In the genomic region with DNA sequence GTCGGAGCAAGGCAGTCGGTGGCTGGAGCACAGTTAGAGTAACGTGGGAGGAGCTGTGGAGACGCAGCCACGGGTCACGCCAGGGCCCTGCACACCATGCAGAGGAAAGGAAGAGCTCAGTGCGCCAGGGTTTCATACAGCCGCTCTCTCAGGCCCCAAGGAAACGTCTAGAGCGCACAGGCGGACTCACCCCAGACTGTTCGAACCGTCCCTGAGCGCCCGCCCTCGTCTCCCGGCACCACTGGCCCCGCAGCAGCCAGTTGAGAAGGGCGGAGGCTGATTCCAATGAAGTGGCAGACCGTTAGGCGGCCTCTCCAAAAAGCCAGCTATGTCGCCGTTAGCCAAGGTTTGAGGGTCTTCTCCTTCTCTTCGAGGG, we compare ENCODE assay signal across 8 cellular contexts. TPM values are rescaled to one million over a fixed set of nuclear protein-coding genes. Genes with fewer than 3 reads are reported as not detected.
DNase-seq lines count a peak whose midpoint lies in the region; ATAC-seq and TF ChIP-seq lines count a peak whose summit lies in the region.

No MANE protein-coding gene starts in this region.

- H3K4me1 ChIP-seq in heart left ventricle (peaks cover 0 to 27% (median 5%) of the 10 kb centered on the region in 12 donors), psoas muscle (peaks cover 8% of the 10 kb centered on the region)

- H3K27me3 ChIP-seq in heart left ventricle: no peaks in the 10 kb centered on the region
- no peaks in the 10 kb centered on the region for H3K27me3 ChIP-seq in psoas muscle (ENCODE audit: insufficient read depth in 3 of 3, low read length in 2 of 3)

- peak overlapping the region in 11 of 12 donors; percentile 56 to 95 (median 80) for H3K4me3 ChIP-seq in heart left ventricle
- peak overlapping the region; percentile 88 for H3K4me3 ChIP-seq in psoas muscle

- H3K4me1 Mint-ChIP-seq in HFFc6 (ENCODE audit: low read depth): peaks cover 35% of the 10 kb centered on the region
- peaks cover 44% of the 10 kb centered on the region for H3K4me1 Mint-ChIP-seq in activated naive CD4-positive, alpha-beta T cell treated with anti-CD3 and anti-CD28 coated beads, Interleukin-2, amount 10 ng/mL, durations not matched to agents 7 days and 5 days

- no peaks in the 10 kb centered on the region for H3K9me3 Mint-ChIP-seq in HFFc6
- H3K9me3 Mint-ChIP-seq in activated naive CD4-positive, alpha-beta T cell treated with anti-CD3 and anti-CD28 coated beads, Interleukin-2, amount 10 ng/mL, durations not matched to agents 7 days and 5 days: no peaks in the 10 kb centered on the region

- WGBS in heart left ventricle, 4 donors: 19 to 45% (median 20%) methylated on average over 12 to 24 of the region's 24 CpGs
- WGBS in psoas muscle, 3 donors: 27 to 41% (median 34%) methylated on average over 23 to 24 of the region's 24 CpGs

- H3K4me3 Mint-ChIP-seq in HFFc6: peak overlapping the region; percentile 89
- peak overlapping the region; percentile 91 for H3K4me3 Mint-ChIP-seq in activated naive CD4-positive, alpha-beta T cell treated with anti-CD3 and anti-CD28 coated beads, Interleukin-2, amount 10 ng/mL, durations not matched to agents 7 days and 5 days

- TF ChIP-seq CTCF in HFFc6 (IDR thresholded peaks at IDR 0.05) (no peak), heart left ventricle (IDR thresholded peaks at IDR 0.05) (no peak), psoas muscle (IDR thresholded peaks at IDR 0.05) (no peak)

- no peaks in the 10 kb centered on the region; the same call in 1 of the 2 replicates for H3K27me3 Mint-ChIP-seq in HFFc6 (ENCODE audit: insufficient read depth)
- peaks cover 14% of the 10 kb centered on the region for H3K27me3 Mint-ChIP-seq in activated naive CD4-positive, alpha-beta T cell treated with anti-CD3 and anti-CD28 coated beads, Interleukin-2, amount 10 ng/mL, durations not matched to agents 7 days and 5 days

- no peaks in the 10 kb centered on the region for H3K9me3 ChIP-seq in heart left ventricle
- H3K9me3 ChIP-seq in psoas muscle: no peaks in the 10 kb centered on the region

- intact Hi-C loops in heart left ventricle (cut with DNase I) (loop anchor here in 3 of 10 donors (5.0 to 10.0 kb wide), 3 partner anchors 260 to 462 kb away; a partner anchor contains a TSS), psoas muscle (cut with DNase I) (loop anchor here in 1 of 2 donors (5.0 to 10.0 kb wide), 2 partner anchors 260 to 322 kb away; a partner anchor contains a TSS)

- DNase-seq in HFFc6 (no peak), NCI-H2029 (lab: John Stamatoyannopoulos, UW) (peak; percentile 53), heart left ventricle (peak; percentile 30 to 73 (median 56)), psoas muscle (peak; percentile 47 to 72), KBM-7 (no peak), mesenteric fat pad (ENCODE audit: low spot score) (no peak)
- peak; percentile 73 for DNase-seq in activated naive CD4-positive, alpha-beta T cell treated with anti-CD3 and anti-CD28 coated beads, Interleukin-2, amount 10 ng/mL, durations not matched to agents 7 days and 5 days

- peak; percentile 36 for ATAC-seq in GM18498 (IDR thresholded peaks at IDR 0.05; ENCODE audit: unreplicated experiment)
- peak; percentile 47 to 54 (median 48) for ATAC-seq in heart left ventricle
- peak; percentile 11 to 43 (median 25) for ATAC-seq in psoas muscle

- no peak for TF ChIP-seq POLR2A in heart left ventricle (IDR thresholded peaks at IDR 0.05)

- H3K27ac Mint-ChIP-seq in HFFc6: peak overlapping the region; percentile 95
- peak overlapping the region; percentile 98 for H3K27ac Mint-ChIP-seq in activated naive CD4-positive, alpha-beta T cell treated with anti-CD3 and anti-CD28 coated beads, Interleukin-2, amount 10 ng/mL, durations not matched to agents 7 days and 5 days

- in situ Hi-C loops in KBM-7 (cut with MboI; ENCODE audit: low pct_unique_long_range_greater_than_20kb, low sequenced_read_pairs): no loop called here

- H3K27ac ChIP-seq in heart left ventricle (peak overlapping the region in 11 of 12 donors; percentile 80 to 98 (median 94)), psoas muscle (peak overlapping the region; percentile 93)

- peaks cover 0 to 5% (median under 1%) of the 10 kb centered on the region in 9 donors for H3K36me3 ChIP-seq in heart left ventricle
- H3K36me3 ChIP-seq in psoas muscle (ENCODE audit: insufficient read depth in 1 of 2, low read depth in 1 of 2): peaks cover 0 to 6% of the 10 kb centered on the region in 2 donors

- CTCF ChIA-PET in activated naive CD4-positive, alpha-beta T cell treated with anti-CD3 and anti-CD28 coated beads, Interleukin-2, amount 10 ng/mL, durations not matched to agents 7 days and 5 days (lab: Charles Lee): interaction anchor here (0.9 to 1.6 kb wide), 3 partner anchors 10 to 374 kb away, joined by 3 to 8 read pairs (median 4); no protein-coding TSS in a partner anchor

- peaks cover 13% of the 10 kb centered on the region; the same call in 1 of the 2 replicates for H3K36me3 Mint-ChIP-seq in HFFc6 (ENCODE audit: low read depth)
- peaks cover 17% of the 10 kb centered on the region for H3K36me3 Mint-ChIP-seq in activated naive CD4-positive, alpha-beta T cell treated with anti-CD3 and anti-CD28 coated beads, Interleukin-2, amount 10 ng/mL, durations not matched to agents 7 days and 5 days

RNA-seq across cellular contexts. Expression of a gene that starts 0.5 kb away (rescaled TPM):
- total RNA-seq in HFFc6 (2021; fragmentation: NEBNext Ultra II Directional; extraction: Animal tissue kit (Norgen Biotek cat#: 25700)): 10 to 100 TPM in 4 of 6 experiments, 1 to 10 TPM in 2; 5.7 to 13.5 (median 12.7) TPM
- total RNA-seq in heart left ventricle (1 to 10 TPM; 3.4 to 6.9 (median 4.5) TPM), psoas muscle (1 to 10 TPM; 1.8 to 4.0 (median 3.1) TPM), mesenteric fat pad (3.7 TPM)
- polyA plus RNA-seq in heart left ventricle (1 to 10 TPM; 3.0 to 3.5 TPM), psoas muscle (1 to 10 TPM; 1.9 to 7.2 (median 3.8) TPM)

RNA-seq across cellular contexts. Expression of a gene that starts 16.0 kb away (rescaled TPM):
- total RNA-seq in HFFc6 (2021; fragmentation: NEBNext Ultra II Directional; extraction: Animal tissue kit (Norgen Biotek cat#: 25700)): 10 to 100 TPM in 3 of 6 experiments, 1 to 10 TPM in 3; 7.5 to 13.6 (median 10.3) TPM
- 1 to 10 TPM; 5.4 to 9.4 (median 8.3) TPM for total RNA-seq in heart left ventricle
- polyA plus RNA-seq in heart left ventricle: 10 to 100 TPM in 1 of 2 donors, 1 to 10 TPM in 1; 6.6 to 11.0 TPM
- 10 to 100 TPM in 3 of 4 donors, 1 to 10 TPM in 1; 9.0 to 17.5 (median 16.5) TPM for total RNA-seq in psoas muscle
- polyA plus RNA-seq in psoas muscle: 10 to 100 TPM; 15.0 to 17.5 (median 16.1) TPM
- total RNA-seq in mesenteric fat pad: 12.1 TPM

RNA-seq across cellular contexts. Expression of a gene that starts 17.3 kb away (rescaled TPM):
- total RNA-seq in HFFc6 (2021; fragmentation: NEBNext Ultra II Directional; extraction: Animal tissue kit (Norgen Biotek cat#: 25700)): not detected
- total RNA-seq in heart left ventricle (not detected), psoas muscle (not detected), mesenteric fat pad (not detected)
- polyA plus RNA-seq in heart left ventricle (not detected), psoas muscle (under 1 TPM in 1 of 3 donors, not detected in 2; 0.01 TPM)

RNA-seq across cellular contexts. Expression of a gene that starts 53.9 kb away (rescaled TPM):
- not detected for total RNA-seq in HFFc6 (2021; fragmentation: NEBNext Ultra II Directional; extraction: Animal tissue kit (Norgen Biotek cat#: 25700))
- total RNA-seq in heart left ventricle: not detected
- polyA plus RNA-seq in heart left ventricle: not detected
- total RNA-seq in psoas muscle: not detected
- polyA plus RNA-seq in psoas muscle: not detected
- total RNA-seq in mesenteric fat pad: not detected

RNA-seq across cellular contexts. Expression of a gene that starts 58.9 kb away (rescaled TPM):
- total RNA-seq in HFFc6 (2021; fragmentation: NEBNext Ultra II Directional; extraction: Animal tissue kit (Norgen Biotek cat#: 25700)): not detected
- total RNA-seq in heart left ventricle: under 1 TPM in 1 of 9 donors, not detected in 8; 0.21 TPM
- polyA plus RNA-seq in heart left ventricle: under 1 TPM; 0.04 to 0.12 TPM
- not detected for total RNA-seq in psoas muscle
- under 1 TPM in 1 of 3 donors, not detected in 2; 0.21 TPM for polyA plus RNA-seq in psoas muscle
- not detected for total RNA-seq in mesenteric fat pad

Comparison
In these comparisons a context has a peak if more than half of its experiments do, and no peak if none do; other contexts are left out.
1. DNase-seq: peak in NCI-H2029 (single experiment), activated naive CD4-positive, alpha-beta T cell treated with anti-CD3 and anti-CD28 coated beads, Interleukin-2, amount 10 ng/mL, durations not matched to agents 7 days and 5 days (single experiment), heart left ventricle (5 of 5) and psoas muscle (2 of 2); none in HFFc6 (single experiment), KBM-7 (single experiment) and mesenteric fat pad (single experiment).
2. Peak in every context shown above with its lines, with median percentiles within 50 percentile points of each other: ATAC-seq.